ENCODE assay signal across 8 cellular contexts in the genomic region with DNA sequence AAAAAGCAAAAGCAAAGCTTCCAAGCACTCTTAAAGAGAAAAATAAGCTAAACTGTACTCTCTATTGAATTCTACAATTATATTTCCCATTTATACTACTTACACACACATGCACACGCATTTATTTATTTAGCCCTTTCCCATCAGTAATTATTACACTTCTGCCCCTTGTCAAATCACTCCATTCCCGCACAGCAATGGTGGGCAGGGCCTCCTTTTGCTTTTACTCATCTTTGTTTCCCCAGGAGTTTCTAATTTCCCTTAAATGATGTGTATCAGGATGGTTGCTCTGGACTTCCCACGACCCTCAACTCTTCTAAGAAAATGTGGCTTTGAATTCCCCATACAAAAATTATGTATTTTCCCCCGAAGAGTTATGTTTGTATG. TPM values are rescaled to one million over a fixed set of nuclear protein-coding genes. Genes with fewer than 3 reads are reported as not detected.
A peak's percentile ranks its signal among the peaks of the same experiment; 100 is the strongest.
DNase-seq lines count a peak whose midpoint lies in the region; ATAC-seq and TF ChIP-seq lines count a peak whose summit lies in the region.

No MANE protein-coding gene starts in this region.

- no peaks in the 10 kb centered on the region for H3K9me3 ChIP-seq in CD8-positive, alpha-beta memory T cell (ENCODE audit: low read length)
- H3K9me3 ChIP-seq in Loucy (ENCODE audit: insufficient read depth, low read depth, low read length) (no peaks in the 10 kb centered on the region), osteoblast (ENCODE audit: low read depth, low read length) (no peaks in the 10 kb centered on the region)

- peaks cover 11% of the 10 kb centered on the region for H3K4me1 ChIP-seq in CD8-positive, alpha-beta memory T cell (ENCODE audit: insufficient read depth, low read length)
- H3K4me1 ChIP-seq in Loucy (ENCODE audit: insufficient read depth, low read length, poor library complexity, severe bottlenecking) (peaks cover 10% of the 10 kb centered on the region), osteoblast (ENCODE audit: insufficient read depth, low read length) (peaks cover 11% of the 10 kb centered on the region)

- no peaks in the 10 kb centered on the region for H3K27me3 Mint-ChIP-seq in CD8-positive, alpha-beta memory T cell
- H3K27me3 Mint-ChIP-seq in effector memory CD8-positive, alpha-beta T cell: no peaks in the 10 kb centered on the region

- no peaks in the 10 kb centered on the region for H3K9me2 ChIP-seq in Loucy (replicated peaks; ENCODE audit: low read depth, low read length)

- H3K79me2 ChIP-seq in Loucy (ENCODE audit: insufficient read depth, low read length): no peaks in the 10 kb centered on the region
- H3K79me2 ChIP-seq in osteoblast (ENCODE audit: insufficient read depth, low read length): no peaks in the 10 kb centered on the region

- H3K27ac Mint-ChIP-seq in CD8-positive, alpha-beta memory T cell: peak overlapping the region; percentile 78 to 98 (median 94)
- H3K27ac Mint-ChIP-seq in effector memory CD8-positive, alpha-beta T cell: peak overlapping the region; percentile 89 to 92

- H3K36me3 Mint-ChIP-seq in CD8-positive, alpha-beta memory T cell: peaks cover 0 to 4% (median 0%) of the 10 kb centered on the region in 3 donors
- H3K36me3 Mint-ChIP-seq in effector memory CD8-positive, alpha-beta T cell (ENCODE audit: insufficient read depth): peaks cover 7% of the 10 kb centered on the region

- peak overlapping the region; percentile 71 for H3K4me3 ChIP-seq in CD8-positive, alpha-beta memory T cell (ENCODE audit: low read length)
- H3K4me3 ChIP-seq in Loucy (ENCODE audit: low read length, poor library complexity, severe bottlenecking) (peak overlapping the region; percentile 75), osteoblast (ENCODE audit: insufficient read depth, low read length) (peak overlapping the region; percentile 82)

- H3K27me3 ChIP-seq in CD8-positive, alpha-beta memory T cell (ENCODE audit: insufficient read depth, low read length, poor library complexity, severe bottlenecking): no peaks in the 10 kb centered on the region
- H3K27me3 ChIP-seq in Loucy (ENCODE audit: insufficient read depth, low read length, poor library complexity, severe bottlenecking) (no peaks in the 10 kb centered on the region), osteoblast (ENCODE audit: insufficient read depth, low read length) (no peaks in the 10 kb centered on the region)

- POLR2A ChIA-PET in CD8-positive, alpha-beta memory T cell (lab: Charles Lee): interaction anchor here (0.5 to 1.5 kb wide), 5 partner anchors 19 to 173 kb away, joined by 3 to 9 read pairs (median 4); no protein-coding TSS in a partner anchor

- H3K4me2 ChIP-seq in Loucy (ENCODE audit: low read depth, low read length, poor library complexity, severe bottlenecking) (peak overlapping the region; percentile 72), osteoblast (ENCODE audit: insufficient read depth, low read length) (peak overlapping the region; percentile 98)

- H3K4me1 Mint-ChIP-seq in CD8-positive, alpha-beta memory T cell: peaks cover 14 to 18% (median 16%) of the 10 kb centered on the region in 3 donors
- peaks cover 15 to 16% of the 10 kb centered on the region in 2 donors for H3K4me1 Mint-ChIP-seq in effector memory CD8-positive, alpha-beta T cell (ENCODE audit: low read depth in 2 of 2)

- H4K20me1 ChIP-seq in Loucy (ENCODE audit: insufficient read depth, low read length, poor library complexity, severe bottlenecking) (no peaks in the 10 kb centered on the region), osteoblast (ENCODE audit: insufficient read depth, low read length) (no peaks in the 10 kb centered on the region)

- H2AFZ ChIP-seq in Loucy (ENCODE audit: low read length): peak overlapping the region; percentile 85
- H2AFZ ChIP-seq in osteoblast (ENCODE audit: low read length): peak overlapping the region; percentile 74

- TF ChIP-seq CTCF in Loucy (conservative IDR thresholded peaks at IDR 0.05; ENCODE audit: low read length): no peak
- TF ChIP-seq CTCF in osteoblast (IDR thresholded peaks at IDR 0.05; ENCODE audit: extremely low read depth, low read depth, low read length): no peak

- H3K9me3 Mint-ChIP-seq in CD8-positive, alpha-beta memory T cell: no peaks in the 10 kb centered on the region
- H3K9me3 Mint-ChIP-seq in effector memory CD8-positive, alpha-beta T cell: no peaks in the 10 kb centered on the region

- peak overlapping the region; percentile 86 to 95 (median 94) for H3K4me3 Mint-ChIP-seq in CD8-positive, alpha-beta memory T cell
- H3K4me3 Mint-ChIP-seq in effector memory CD8-positive, alpha-beta T cell: peak overlapping the region; percentile 93

- H3K27ac ChIP-seq in CD8-positive, alpha-beta memory T cell (ENCODE audit: low read depth, low read length): peak overlapping the region; percentile 60
- H3K27ac ChIP-seq in osteoblast (ENCODE audit: low read depth, low read length): peak overlapping the region; percentile 60

- H3K9ac ChIP-seq in Loucy (ENCODE audit: low read depth, low read length, poor library complexity, severe bottlenecking): peak overlapping the region; percentile 84

- no peak for DNase-seq in CD8-positive, alpha-beta memory T cell
- DNase-seq in effector memory CD8-positive, alpha-beta T cell: no peak
- peak; percentile 59 for DNase-seq in osteoblast (ENCODE audit: insufficient read length, low spot score, missing footprints)
- DNase-seq in putamen (ENCODE audit: low spot score): no peak
- no peak for DNase-seq in CD1c-positive myeloid dendritic cell (ENCODE audit: extremely low spot score)
- DNase-seq in NCI-H2029 treated with DMSO at 0.1 percent for 48 hours (lab: John Stamatoyannopoulos, UW): no peak

- CTCF ChIA-PET in CD8-positive, alpha-beta memory T cell (lab: Charles Lee): interaction anchor here (0.8 to 2.1 kb wide), 16 partner anchors 11 to 260 kb away, joined by 3 to 11 read pairs (median 4); partner anchors contain the start of gene CDKN1A

- H3F3A ChIP-seq in Loucy (ENCODE audit: low read depth): no peaks in the 10 kb centered on the region; the same call in 1 of the 2 replicates

- no peak for ATAC-seq in effector memory CD8-positive, alpha-beta T cell (replicated peaks)
- no peak for ATAC-seq in HG02981 (IDR thresholded peaks at IDR 0.05; ENCODE audit: unreplicated experiment)

- H3K36me3 ChIP-seq in CD8-positive, alpha-beta memory T cell (ENCODE audit: insufficient read depth, low read length): no peaks in the 10 kb centered on the region
- H3K36me3 ChIP-seq in Loucy (ENCODE audit: insufficient read depth, low read length) (no peaks in the 10 kb centered on the region), osteoblast (ENCODE audit: insufficient read depth, low read length) (no peaks in the 10 kb centered on the region)

RNA-seq across cellular contexts. Expression of gene PXT1, which starts 19.9 kb away (rescaled TPM):
- total RNA-seq in CD8-positive, alpha-beta memory T cell: under 1 TPM in 1 of 2 experiments, not detected in 1; 0.20 TPM
- not detected for polyA plus RNA-seq in CD8-positive, alpha-beta memory T cell
- total RNA-seq in osteoblast: under 0.01 TPM in 1 of 2 replicates, not detected in the other

RNA-seq across cellular contexts. Expression of gene KCTD20, which starts 20.1 kb away (rescaled TPM):
- total RNA-seq in CD8-positive, alpha-beta memory T cell: 10 to 100 TPM; 52.3 to 52.4 TPM
- polyA plus RNA-seq in CD8-positive, alpha-beta memory T cell: 41.4 TPM
- total RNA-seq in osteoblast: 182 and 210 TPM in 2 replicates

RNA-seq across cellular contexts. Expression of gene ETV7, which starts 35.2 kb away (rescaled TPM):
- total RNA-seq in CD8-positive, alpha-beta memory T cell: under 1 TPM; 0.61 to 0.78 TPM
- polyA plus RNA-seq in CD8-positive, alpha-beta memory T cell: 2.4 TPM
- 3.3 and 3.5 TPM in 2 replicates for total RNA-seq in osteoblast
